In the genomic region with DNA sequence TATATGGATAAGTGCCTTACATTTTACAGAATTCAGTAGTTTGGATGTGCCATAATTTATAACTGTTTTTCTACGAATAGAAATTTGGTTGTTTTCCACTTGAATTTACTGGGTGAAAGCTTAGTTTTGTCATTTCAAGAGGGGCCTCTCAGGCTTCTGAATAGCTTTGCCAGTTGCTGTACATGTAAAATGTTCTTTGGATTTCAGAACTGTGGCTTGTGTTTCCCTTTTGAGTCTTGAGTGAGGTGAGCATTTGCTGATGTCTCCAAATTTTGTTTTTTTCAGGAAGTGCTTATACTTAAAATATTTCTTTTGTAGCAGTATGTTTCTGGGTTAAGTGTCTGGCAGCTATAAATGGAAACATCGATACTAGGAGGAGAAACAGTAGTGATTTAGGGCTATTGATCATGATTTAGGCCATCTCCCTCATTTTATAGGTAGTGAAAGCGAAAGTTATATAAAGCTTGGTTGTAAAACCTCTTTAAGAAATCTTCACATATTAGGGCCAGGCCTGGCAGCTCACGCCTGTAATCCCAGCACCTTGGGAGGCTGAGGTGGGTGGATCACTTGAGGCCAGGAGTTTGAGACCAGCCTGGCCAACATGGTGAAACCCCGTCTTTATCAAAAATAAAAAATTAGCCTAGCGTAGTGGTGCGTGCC, we compare ENCODE assay signal across 10 cellular contexts. TPM values are rescaled to one million over a fixed set of nuclear protein-coding genes. Genes with fewer than 3 reads are reported as not detected.
DNase-seq lines count a peak whose midpoint lies in the region; ATAC-seq, FAIRE-seq and TF ChIP-seq lines count a peak whose summit lies in the region.
"Had no signal": no experiment of that assay in that cellular context is flagged by ENCODE, and none has a peak within 500 bp of the region (broad histone marks: within the 10 kb centered on the region; RNA-seq: fewer than 3 reads in every experiment).

No MANE protein-coding gene starts in this region.

- no peak for DNase-seq in GM12892 (ENCODE audit: insufficient read length)
- DNase-seq in gastrocnemius medialis: no peak
- no peak for DNase-seq in activated gamma-delta T cell (lab: John Stamatoyannopoulos, UW)
- DNase-seq in CD1c-positive myeloid dendritic cell (ENCODE audit: extremely low spot score): no peak
- DNase-seq in HUDEP-2 (lab: John Stamatoyannopoulos, UW; ENCODE audit: unreplicated experiment in 76 of 76): no peak
- DNase-seq in GM19240 (ENCODE audit: insufficient read length, low spot score): no peak
- DNase-seq: amniotic stem cell, NCI-H1930 had no signal

- in situ Hi-C loops in gastrocnemius medialis (cut with MboI; ENCODE audit: low sequenced_read_pairs in 4 of 4): loop anchor here in 1 of 4 donors (5.0 kb wide), 1 partner anchor 80 kb away; no protein-coding TSS in a partner anchor

- H3K27ac Mint-ChIP-seq in brain: peak overlapping the region in 4 of 5 experiments; percentile 29 to 96 (median 88)

- peaks cover 58 to 62% of the 10 kb centered on the region in 2 donors for H3K4me1 ChIP-seq in gastrocnemius medialis

- H3K9me3 Mint-ChIP-seq in brain: peaks cover 6 to 19% (median 12%) of the 10 kb centered on the region in 5 experiments

- H3K36me3 Mint-ChIP-seq in brain: peaks cover 25% of the 10 kb centered on the region

- TF ChIP-seq POLR2A in GM12892 (IDR thresholded peaks at IDR 0.05; ENCODE audit: low read depth, low read length): no peak
- no peak for TF ChIP-seq POLR2A in gastrocnemius medialis (IDR thresholded peaks at IDR 0.05)

- no peaks in the 10 kb centered on the region for H3K9me3 ChIP-seq in gastrocnemius medialis

- H3K27me3 Mint-ChIP-seq in brain: no peaks in the 10 kb centered on the region

- intact Hi-C loops in gastrocnemius medialis (cut with DNase I; ENCODE audit: low total_unique reads): no loop called here

- peaks cover 59% of the 10 kb centered on the region for H3K4me1 Mint-ChIP-seq in brain

- no peak overlapping the region for H3K4me3 ChIP-seq in gastrocnemius medialis

- peak; percentile 5 for FAIRE-seq in GM12892 (lab: Jason Lieb, UNC)

- peak overlapping the region; percentile 40 to 73 (median 66) for H3K27ac ChIP-seq in gastrocnemius medialis

- peak overlapping the region in 1 of 5 experiments; percentile 18 for H3K4me3 Mint-ChIP-seq in brain

- TF ChIP-seq CTCF in brain (conservative IDR thresholded peaks at IDR 0.05): no peak
- no peak for TF ChIP-seq CTCF in gastrocnemius medialis (IDR thresholded peaks at IDR 0.05 in 4 of 5, conservative IDR thresholded peaks at IDR 0.05 in 1 of 5)

- H3K36me3 ChIP-seq in gastrocnemius medialis: no peaks in the 10 kb centered on the region

- H3K27me3 ChIP-seq in gastrocnemius medialis: no peaks in the 10 kb centered on the region

- ATAC-seq in HG03175 (IDR thresholded peaks at IDR 0.05; ENCODE audit: unreplicated experiment) (peak; percentile 55), gastrocnemius medialis (no peak)

RNA-seq across cellular contexts. Expression of gene TRAK1, which starts 9.2 kb away (rescaled TPM):
- polyA plus RNA-seq in GM12892 (2012; ENCODE audit: missing spikeins): 20.9 TPM
- polyA plus RNA-seq in brain (ENCODE audit: insufficient read depth, low read depth, low replicate concordance): 28.8 TPM
- 100 to 1,000 TPM in 2 of 4 donors, 10 to 100 TPM in 2; 59.5 to 109 (median 98.6) TPM for total RNA-seq in gastrocnemius medialis
